1 cellular context compared by ENCODE assay signal in the genomic region with DNA sequence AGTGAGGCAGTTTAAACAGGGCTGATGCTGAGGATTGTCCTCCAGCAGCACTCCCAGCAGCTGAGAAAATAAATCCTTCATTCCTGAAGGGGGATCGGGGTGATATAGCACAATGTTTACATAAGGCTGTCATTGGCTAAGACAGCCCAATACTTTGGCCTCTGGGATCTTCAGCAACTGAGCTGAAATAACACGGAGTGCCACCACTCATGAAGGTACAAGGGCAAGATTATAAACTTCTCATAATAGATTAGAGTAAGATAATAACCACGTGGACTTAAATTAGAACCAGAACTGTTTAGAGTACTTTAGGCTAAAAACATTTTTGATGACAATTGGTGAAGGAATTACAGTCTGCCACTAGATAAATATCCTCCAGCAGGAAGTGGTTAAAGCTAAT.
TF ChIP-seq lines count a peak whose summit lies in the region.

No MANE protein-coding gene starts in this region.

TF ChIP-seq in A549, 52 proteins besides CTCF, POLR2A, EP300 and RAD21 (continued from another document):
- TF ChIP-seq, protein P1, sequence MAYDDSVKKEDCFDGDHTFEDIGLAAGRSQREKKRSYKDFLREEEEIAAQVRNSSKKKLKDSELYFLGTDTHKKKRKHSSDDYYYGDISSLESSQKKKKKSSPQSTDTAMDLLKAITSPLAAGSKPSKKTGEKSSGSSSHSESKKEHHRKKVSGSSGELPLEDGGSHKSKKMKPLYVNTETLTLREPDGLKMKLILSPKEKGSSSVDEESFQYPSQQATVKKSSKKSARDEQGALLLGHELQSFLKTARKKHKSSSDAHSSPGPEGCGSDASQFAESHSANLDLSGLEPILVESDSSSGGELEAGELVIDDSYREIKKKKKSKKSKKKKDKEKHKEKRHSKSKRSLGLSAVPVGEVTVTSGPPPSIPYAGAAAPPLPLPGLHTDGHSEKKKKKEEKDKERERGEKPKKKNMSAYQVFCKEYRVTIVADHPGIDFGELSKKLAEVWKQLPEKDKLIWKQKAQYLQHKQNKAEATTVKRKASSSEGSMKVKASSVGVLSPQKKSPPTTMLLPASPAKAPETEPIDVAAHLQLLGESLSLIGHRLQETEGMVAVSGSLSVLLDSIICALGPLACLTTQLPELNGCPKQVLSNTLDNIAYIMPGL (CRISPR knock-in tag; IDR thresholded peaks at IDR 0.05; ENCODE audit: borderline replicate concordance) = no peak
- TF ChIP-seq RFX5 (IDR thresholded peaks at IDR 0.05) (no peak), KDM1A (IDR thresholded peaks at IDR 0.05; ENCODE audit: low read depth) (no peak), EHF (CRISPR knock-in tag; IDR thresholded peaks at IDR 0.05) (no peak)
